Comparison of ENCODE assay signal across 9 cellular contexts in genomic region chrX:153582896-153583295, GRCh38. TPM values are rescaled to one million over a fixed set of nuclear protein-coding genes. Genes with fewer than 3 reads are reported as not detected.
DNase-seq lines count a peak whose midpoint lies in the region; ATAC-seq and TF ChIP-seq lines count a peak whose summit lies in the region.
"Had no signal": no experiment of that assay in that cellular context is flagged by ENCODE, and none has a peak within 500 bp of the region (broad histone marks: within the 10 kb centered on the region; RNA-seq: fewer than 3 reads in every experiment).

No MANE protein-coding gene starts in this region.

- peak overlapping the region; percentile 54 for H3K4me3 Mint-ChIP-seq in activated T-helper 1 cell treated with anti-CD3 and anti-CD28 coated beads, Interleukin-12 subunit alpha, Interleukin-12 subunit beta, Interleukin-2, Interleukin-4 antibody, amounts not matched to agents 30 ng/mL and 10 ng/mL and 1 ng/mL, durations not matched to agents 14 hours and 24 hours and 36 hours

- no peaks in the 10 kb centered on the region for H3K79me1 ChIP-seq in mesenchymal stem cell (replicated peaks; ENCODE audit: low read length, poor library complexity, severe bottlenecking)

- no peaks in the 10 kb centered on the region for H3K27me3 Mint-ChIP-seq in activated T-helper 1 cell treated with anti-CD3 and anti-CD28 coated beads, Interleukin-12 subunit alpha, Interleukin-12 subunit beta, Interleukin-2, Interleukin-4 antibody, amounts not matched to agents 30 ng/mL and 10 ng/mL and 1 ng/mL, durations not matched to agents 14 hours and 24 hours and 36 hours (ENCODE audit: insufficient read depth)

- 26% methylated on average over 10 of the region's 13 CpGs for WGBS in mesenchymal stem cell
- WGBS in thyroid gland, 2 donors: 7 to 17% methylated on average over 3 to 4 of the region's 13 CpGs

- H3K79me2 ChIP-seq in OCI-LY7 (ENCODE audit: insufficient read depth, low read depth, low read length): no peaks in the 10 kb centered on the region
- H3K79me2 ChIP-seq: parathyroid adenoma had no signal

- TF ChIP-seq CTCF in OCI-LY7 (conservative IDR thresholded peaks at IDR 0.05; ENCODE audit: low read length) (no peak), thyroid gland (IDR thresholded peaks at IDR 0.05) (no peak), omental fat pad (IDR thresholded peaks at IDR 0.05) (no peak)

- peak; percentile 80 for DNase-seq in OCI-LY7 (ENCODE audit: low spot score)
- DNase-seq in activated T-helper 1 cell treated with anti-CD3 and anti-CD28 coated beads, Interleukin-12 subunit alpha, Interleukin-12 subunit beta, Interleukin-2, Interleukin-4 antibody, amounts not matched to agents 30 ng/mL and 10 ng/mL and 1 ng/mL, durations not matched to agents 14 hours and 24 hours and 36 hours (ENCODE audit: low spot score): peak; percentile 59
- DNase-seq in mesenchymal stem cell: peak; percentile 34
- DNase-seq in thyroid gland: no peak
- no peak for DNase-seq in omental fat pad (ENCODE audit: low spot score)

- peaks cover 12% of the 10 kb centered on the region for H3K36me3 Mint-ChIP-seq in activated T-helper 1 cell treated with anti-CD3 and anti-CD28 coated beads, Interleukin-12 subunit alpha, Interleukin-12 subunit beta, Interleukin-2, Interleukin-4 antibody, amounts not matched to agents 30 ng/mL and 10 ng/mL and 1 ng/mL, durations not matched to agents 14 hours and 24 hours and 36 hours (ENCODE audit: low read depth)

- no peak overlapping the region for H3K9ac ChIP-seq in mesenchymal stem cell (ENCODE audit: low read length)
- H3K9ac ChIP-seq: parathyroid adenoma had no signal

- no peak overlapping the region for H3K14ac ChIP-seq in mesenchymal stem cell (ENCODE audit: low read length in 2 of 2)

- H2AK5ac ChIP-seq in mesenchymal stem cell (ENCODE audit: low read length, severe bottlenecking): no peak overlapping the region

- BruUV-seq in OCI-LY7 (replicated peaks; lab: Mats Ljungman, UMichigan): no TSS peak

- H3K4me2 ChIP-seq in OCI-LY7 (ENCODE audit: low read length): peak overlapping the region; percentile 67
- no peak overlapping the region for H3K4me2 ChIP-seq in mesenchymal stem cell (ENCODE audit: low read length, poor library complexity, severe bottlenecking)

- H2BK5ac ChIP-seq in mesenchymal stem cell (ENCODE audit: low read depth, low read length, poor library complexity, severe bottlenecking): no peak overlapping the region

- H2AFZ ChIP-seq in OCI-LY7 (ENCODE audit: low read length) (0 out of 2 replicates have a peak overlapping the region, but pooled peaks have one; percentile 14), mesenchymal stem cell (ENCODE audit: low read depth, low read length) (no peak overlapping the region)
- H2AFZ ChIP-seq: parathyroid adenoma had no signal

- CTCF ChIA-PET in OCI-LY7 (lab: Charles Lee; ENCODE audit: unreplicated experiment): no interaction called here

- H3K27ac Mint-ChIP-seq in activated T-helper 1 cell treated with anti-CD3 and anti-CD28 coated beads, Interleukin-12 subunit alpha, Interleukin-12 subunit beta, Interleukin-2, Interleukin-4 antibody, amounts not matched to agents 30 ng/mL and 10 ng/mL and 1 ng/mL, durations not matched to agents 14 hours and 24 hours and 36 hours: no peak overlapping the region

- no peaks in the 10 kb centered on the region for H4K20me1 ChIP-seq in OCI-LY7 (ENCODE audit: insufficient read depth, low read length)

- H3K23ac ChIP-seq in mesenchymal stem cell (ENCODE audit: low read length in 2 of 2): no peak overlapping the region

- H4K8ac ChIP-seq in mesenchymal stem cell (ENCODE audit: low read length): no peak overlapping the region

- peaks cover 10% of the 10 kb centered on the region; the same call in 1 of the 2 replicates for H3K36me3 ChIP-seq in OCI-LY7 (ENCODE audit: insufficient read depth, low read length)
- peaks cover 9 to 10% of the 10 kb centered on the region in 2 experiments for H3K36me3 ChIP-seq in mesenchymal stem cell (ENCODE audit: control insufficient read depth in 1 of 2, insufficient read depth in 2 of 2, low read depth in 1 of 2, low read length in 2 of 2)
- H3K36me3 ChIP-seq in thyroid gland: peaks cover 0 to under 1% of the 10 kb centered on the region in 2 donors

- H3K4me1 Mint-ChIP-seq in activated T-helper 1 cell treated with anti-CD3 and anti-CD28 coated beads, Interleukin-12 subunit alpha, Interleukin-12 subunit beta, Interleukin-2, Interleukin-4 antibody, amounts not matched to agents 30 ng/mL and 10 ng/mL and 1 ng/mL, durations not matched to agents 14 hours and 24 hours and 36 hours (ENCODE audit: low read depth): peaks cover 17% of the 10 kb centered on the region

- TF ChIP-seq POLR2A in thyroid gland (IDR thresholded peaks at IDR 0.05): no peak

- no peak overlapping the region for H2BK15ac ChIP-seq in mesenchymal stem cell (ENCODE audit: low read depth, poor library complexity, severe bottlenecking)

- no peak overlapping the region for H3K27ac ChIP-seq in OCI-LY7 (ENCODE audit: low read depth, low read length, poor library complexity, severe bottlenecking)
- no peak overlapping the region for H3K27ac ChIP-seq in mesenchymal stem cell (ENCODE audit: low read length, poor library complexity, severe bottlenecking)
- H3K27ac ChIP-seq in thyroid gland: no peak overlapping the region
- H3K27ac ChIP-seq: parathyroid adenoma had no signal

- no peak overlapping the region for H2BK12ac ChIP-seq in mesenchymal stem cell (ENCODE audit: low read length in 2 of 2)

- H3K27me3 ChIP-seq in mesenchymal stem cell (ENCODE audit: control insufficient read depth in 1 of 2, insufficient read depth in 1 of 2, low read length in 2 of 2) (peaks cover 0 to 50% of the 10 kb centered on the region in 2 experiments), thyroid gland (no peaks in the 10 kb centered on the region)

- H3K9me3 Mint-ChIP-seq in activated T-helper 1 cell treated with anti-CD3 and anti-CD28 coated beads, Interleukin-12 subunit alpha, Interleukin-12 subunit beta, Interleukin-2, Interleukin-4 antibody, amounts not matched to agents 30 ng/mL and 10 ng/mL and 1 ng/mL, durations not matched to agents 14 hours and 24 hours and 36 hours: no peaks in the 10 kb centered on the region

- H3K4ac ChIP-seq in mesenchymal stem cell (ENCODE audit: low read depth in 1 of 2, low read length in 2 of 2): no peak overlapping the region

- no peak overlapping the region for H3K18ac ChIP-seq in mesenchymal stem cell (ENCODE audit: low read depth in 1 of 2, low read length in 2 of 2)

- POLR2A ChIA-PET in OCI-LY7 (lab: Charles Lee): no interaction called here

- H4K91ac ChIP-seq in mesenchymal stem cell (ENCODE audit: low read length): no peak overlapping the region

- no peak overlapping the region for H2BK120ac ChIP-seq in mesenchymal stem cell (ENCODE audit: low read depth, low read length)

- ATAC-seq in GM18868 (IDR thresholded peaks at IDR 0.05; ENCODE audit: unreplicated experiment) (peak; percentile 100), HG02943 (IDR thresholded peaks at IDR 0.05; ENCODE audit: low read depth, unreplicated experiment) (peak; percentile 90), HG03565 (IDR thresholded peaks at IDR 0.05; ENCODE audit: unreplicated experiment) (no peak), omental fat pad (ENCODE audit: low FRiP score) (no peak)

- intact Hi-C loops in OCI-LY7 (cut with micrococcal nuclease; ENCODE audit: unreplicated experiment) (no loop called here), thyroid gland (cut with DNase I) (no loop called here)
- intact Hi-C loops in activated T-helper 1 cell treated with anti-CD3 and anti-CD28 coated beads, Interleukin-12 subunit alpha, Interleukin-12 subunit beta, Interleukin-2, Interleukin-4 antibody, amounts not matched to agents 30 ng/mL and 10 ng/mL and 1 ng/mL, durations not matched to agents 14 hours and 24 hours and 36 hours (cut with micrococcal nuclease): loop anchor here (1.0 kb wide), 1 partner anchor 15 kb away; no protein-coding TSS in a partner anchor

- H3K9me3 ChIP-seq in OCI-LY7 (ENCODE audit: low read length) (no peaks in the 10 kb centered on the region), mesenchymal stem cell (ENCODE audit: control insufficient read depth, low read length) (peaks cover 5% of the 10 kb centered on the region), thyroid gland (no peaks in the 10 kb centered on the region)

- H3K4me1 ChIP-seq in OCI-LY7 (ENCODE audit: insufficient read depth, low read length, poor library complexity, severe bottlenecking) (peaks cover 18% of the 10 kb centered on the region), mesenchymal stem cell (ENCODE audit: control insufficient read depth, insufficient read depth, low read depth, low read length) (peaks cover 13% of the 10 kb centered on the region), thyroid gland (no peaks in the 10 kb centered on the region)
- H3K4me1 ChIP-seq: parathyroid adenoma had no signal

- H3K9me2 ChIP-seq in OCI-LY7 (ENCODE audit: insufficient read depth, low read length): no peaks in the 10 kb centered on the region

- no peak overlapping the region for H3K4me3 ChIP-seq in OCI-LY7 (ENCODE audit: low read depth, low read length, poor library complexity, severe bottlenecking)
- no peak overlapping the region for H3K4me3 ChIP-seq in mesenchymal stem cell (ENCODE audit: insufficient read depth in 1 of 2, low read depth in 1 of 2, low read length in 2 of 2)
- H3K4me3 ChIP-seq in thyroid gland (replicated peaks in 1 of 3): no peak overlapping the region

RNA-seq across cellular contexts. Expression of gene CCNQ, which starts 16.0 kb away (rescaled TPM):
- total RNA-seq in OCI-LY7 (2014; rRNA removed; shearing (Covaris generic)): 20.6 and 29.7 TPM in 2 replicates
- 12.0 and 13.9 TPM in 2 replicates for total RNA-seq in OCI-LY7 (2022)
- total RNA-seq in activated T-helper 1 cell treated with anti-CD3 and anti-CD28 coated beads, Interleukin-12 subunit alpha, Interleukin-12 subunit beta, Interleukin-2, Interleukin-4 antibody, amounts not matched to agents 30 ng/mL and 10 ng/mL and 1 ng/mL, durations not matched to agents 14 hours and 24 hours and 36 hours: 28.0 and 29.3 TPM in 2 replicates
- polyA plus RNA-seq in mesenchymal stem cell (2013, experiment 1 of 2): 24.5 TPM
- polyA plus RNA-seq in mesenchymal stem cell (2013, experiment 2 of 2): 26.2 TPM
- total RNA-seq in thyroid gland: 10 to 100 TPM; 22.0 to 43.3 (median 33.0) TPM
- 10 to 100 TPM; 26.0 to 42.6 (median 31.0) TPM for total RNA-seq in omental fat pad

Comparison
In these comparisons a context has a peak if more than half of its experiments do, and no peak if none do; other contexts are left out.
1. ATAC-seq: peak in GM18868 (single experiment) and HG02943 (single experiment); none in HG03565 (single experiment) and omental fat pad (single experiment).
2. DNase-seq: peak in OCI-LY7 (single experiment), activated T-helper 1 cell treated with anti-CD3 and anti-CD28 coated beads, Interleukin-12 subunit alpha, Interleukin-12 subunit beta, Interleukin-2, Interleukin-4 antibody, amounts not matched to agents 30 ng/mL and 10 ng/mL and 1 ng/mL, durations not matched to agents 14 hours and 24 hours and 36 hours (single experiment) and mesenchymal stem cell (single experiment); none in thyroid gland (0 of 2) and omental fat pad (single experiment).